In the genomic region with DNA sequence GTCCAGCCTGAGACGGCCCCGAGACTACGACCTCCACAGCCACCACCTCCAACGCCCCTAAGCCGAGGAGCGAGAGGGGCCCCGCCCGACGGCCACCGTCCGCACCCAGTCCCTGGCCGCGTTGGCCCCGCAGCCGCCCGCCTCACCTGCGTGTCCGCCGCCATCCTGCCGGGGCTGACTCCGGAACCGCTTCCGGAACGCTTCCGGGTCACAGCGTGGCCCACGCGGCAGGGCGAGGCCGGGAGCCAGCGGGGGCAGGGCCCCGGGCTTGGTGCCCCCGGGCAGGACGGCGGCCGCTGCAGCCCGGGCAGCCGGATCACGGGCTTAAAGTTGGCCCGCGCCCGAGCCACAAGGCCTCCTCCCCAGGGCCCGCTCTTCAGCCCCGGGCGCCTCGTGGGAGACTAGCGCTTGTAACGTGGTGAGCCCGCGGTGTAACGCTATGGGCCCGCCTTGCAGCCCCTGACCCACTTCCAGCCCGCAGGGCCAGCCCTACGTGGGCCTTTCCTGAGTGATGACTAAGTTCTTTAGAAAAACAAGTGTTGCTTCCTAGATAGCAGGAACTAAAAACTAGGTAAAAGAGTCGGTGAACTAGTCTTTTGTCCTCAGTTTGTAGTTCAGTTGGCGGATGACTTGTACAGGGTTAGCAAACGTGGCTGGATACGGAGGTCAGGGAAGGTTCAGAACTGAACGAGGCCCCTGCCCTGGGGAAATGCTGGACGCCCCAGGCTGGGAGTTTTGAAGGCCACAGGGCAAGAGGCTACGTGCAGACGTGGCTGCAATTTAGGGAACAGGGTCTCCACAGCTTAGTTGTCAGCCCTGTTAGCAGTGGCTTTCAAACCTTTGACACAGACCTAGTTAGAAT, we compare ENCODE assay signal across 8 cellular contexts. TPM values are rescaled to one million over a fixed set of nuclear protein-coding genes. Genes with fewer than 3 reads are reported as not detected.
DNase-seq lines count a peak whose midpoint lies in the region; ATAC-seq, FAIRE-seq and TF ChIP-seq lines count a peak whose summit lies in the region.

A gene with protein sequence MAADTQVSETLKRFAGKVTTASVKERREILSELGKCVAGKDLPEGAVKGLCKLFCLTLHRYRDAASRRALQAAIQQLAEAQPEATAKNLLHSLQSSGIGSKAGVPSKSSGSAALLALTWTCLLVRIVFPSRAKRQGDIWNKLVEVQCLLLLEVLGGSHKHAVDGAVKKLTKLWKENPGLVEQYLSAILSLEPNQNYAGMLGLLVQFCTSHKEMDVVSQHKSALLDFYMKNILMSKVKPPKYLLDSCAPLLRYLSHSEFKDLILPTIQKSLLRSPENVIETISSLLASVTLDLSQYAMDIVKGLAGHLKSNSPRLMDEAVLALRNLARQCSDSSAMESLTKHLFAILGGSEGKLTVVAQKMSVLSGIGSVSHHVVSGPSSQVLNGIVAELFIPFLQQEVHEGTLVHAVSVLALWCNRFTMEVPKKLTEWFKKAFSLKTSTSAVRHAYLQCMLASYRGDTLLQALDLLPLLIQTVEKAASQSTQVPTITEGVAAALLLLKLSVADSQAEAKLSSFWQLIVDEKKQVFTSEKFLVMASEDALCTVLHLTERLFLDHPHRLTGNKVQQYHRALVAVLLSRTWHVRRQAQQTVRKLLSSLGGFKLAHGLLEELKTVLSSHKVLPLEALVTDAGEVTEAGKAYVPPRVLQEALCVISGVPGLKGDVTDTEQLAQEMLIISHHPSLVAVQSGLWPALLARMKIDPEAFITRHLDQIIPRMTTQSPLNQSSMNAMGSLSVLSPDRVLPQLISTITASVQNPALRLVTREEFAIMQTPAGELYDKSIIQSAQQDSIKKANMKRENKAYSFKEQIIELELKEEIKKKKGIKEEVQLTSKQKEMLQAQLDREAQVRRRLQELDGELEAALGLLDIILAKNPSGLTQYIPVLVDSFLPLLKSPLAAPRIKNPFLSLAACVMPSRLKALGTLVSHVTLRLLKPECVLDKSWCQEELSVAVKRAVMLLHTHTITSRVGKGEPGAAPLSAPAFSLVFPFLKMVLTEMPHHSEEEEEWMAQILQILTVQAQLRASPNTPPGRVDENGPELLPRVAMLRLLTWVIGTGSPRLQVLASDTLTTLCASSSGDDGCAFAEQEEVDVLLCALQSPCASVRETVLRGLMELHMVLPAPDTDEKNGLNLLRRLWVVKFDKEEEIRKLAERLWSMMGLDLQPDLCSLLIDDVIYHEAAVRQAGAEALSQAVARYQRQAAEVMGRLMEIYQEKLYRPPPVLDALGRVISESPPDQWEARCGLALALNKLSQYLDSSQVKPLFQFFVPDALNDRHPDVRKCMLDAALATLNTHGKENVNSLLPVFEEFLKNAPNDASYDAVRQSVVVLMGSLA (N-terminal part only) (minus strand): TSS at position 182 of the 862 bp plus-strand sequence. CDS start 18 bp downstream, at position 164.

- FAIRE-seq in D721Med (lab: Jason Lieb, UNC): no peak

- H3K27ac Mint-ChIP-seq in activated T-helper 17 cell treated with anti-CD3 and anti-CD28 coated beads, Interleukin-2, amount 50 U/mL, for 72 hours: peak within 1 kb of the TSS; percentile 98
- H3K27ac Mint-ChIP-seq in natural killer cell treated with Interleukin-12 subunit alpha and Interleukin-12 subunit beta and Interleukin-15 and Interleukin-18, amount 100 ng/mL, for 72 hours: peak within 1 kb of the TSS; percentile 92 to 94

- peak; percentile 68 for DNase-seq in D721Med (ENCODE audit: insufficient read length, low spot score)
- DNase-seq in HuH-7 (ENCODE audit: low spot score): peak; percentile 72
- DNase-seq in RKO (ENCODE audit: low spot score): peak; percentile 87
- DNase-seq in fibroblast of peridontal ligament (ENCODE audit: extremely low read depth): peak; percentile 67
- peak; percentile 91 for DNase-seq in natural killer cell treated with Interleukin-12 subunit alpha and Interleukin-12 subunit beta and Interleukin-15 and Interleukin-18, amount 100 ng/mL, for 72 hours (ENCODE audit: low spot score)
- peak; percentile 82 for DNase-seq in stimulated activated naive CD4-positive, alpha-beta T cell treated with Interleukin-2 at 50 U/mL for 16 hours (lab: John Stamatoyannopoulos, UW)

- H3K27me3 Mint-ChIP-seq in activated T-helper 17 cell treated with anti-CD3 and anti-CD28 coated beads, Interleukin-2, amount 50 U/mL, for 72 hours: no peaks in the 10 kb centered on the region
- H3K27me3 Mint-ChIP-seq in natural killer cell treated with Interleukin-12 subunit alpha and Interleukin-12 subunit beta and Interleukin-15 and Interleukin-18, amount 100 ng/mL, for 72 hours: no peaks in the 10 kb centered on the region

- peak within 1 kb of the TSS; percentile 89 for H3K4me3 Mint-ChIP-seq in activated T-helper 17 cell treated with anti-CD3 and anti-CD28 coated beads, Interleukin-2, amount 50 U/mL, for 72 hours
- peak within 1 kb of the TSS; percentile 91 for H3K4me3 Mint-ChIP-seq in natural killer cell treated with Interleukin-12 subunit alpha and Interleukin-12 subunit beta and Interleukin-15 and Interleukin-18, amount 100 ng/mL, for 72 hours

- peaks cover 84% of the 10 kb centered on the region for H3K36me3 Mint-ChIP-seq in activated T-helper 17 cell treated with anti-CD3 and anti-CD28 coated beads, Interleukin-2, amount 50 U/mL, for 72 hours (ENCODE audit: low read depth)
- peaks cover 14% of the 10 kb centered on the region for H3K36me3 Mint-ChIP-seq in natural killer cell treated with Interleukin-12 subunit alpha and Interleukin-12 subunit beta and Interleukin-15 and Interleukin-18, amount 100 ng/mL, for 72 hours

- no peaks in the 10 kb centered on the region for H3K9me3 Mint-ChIP-seq in activated T-helper 17 cell treated with anti-CD3 and anti-CD28 coated beads, Interleukin-2, amount 50 U/mL, for 72 hours
- no peaks in the 10 kb centered on the region for H3K9me3 Mint-ChIP-seq in natural killer cell treated with Interleukin-12 subunit alpha and Interleukin-12 subunit beta and Interleukin-15 and Interleukin-18, amount 100 ng/mL, for 72 hours

- ATAC-seq in GM21381 (IDR thresholded peaks at IDR 0.05; ENCODE audit: unreplicated experiment): peak; percentile 77
- peak; percentile 93 for ATAC-seq in activated T-helper 17 cell treated with anti-CD3 and anti-CD28 coated beads, Interleukin-2, amount 50 U/mL, for 72 hours (replicated peaks)
- peak; percentile 92 to 94 for ATAC-seq in natural killer cell treated with Interleukin-12 subunit alpha and Interleukin-12 subunit beta and Interleukin-15 and Interleukin-18, amount 100 ng/mL, for 72 hours

- no peak for TF ChIP-seq CTCF in D721Med (IDR thresholded peaks at IDR 0.05; ENCODE audit: insufficient read depth, missing control alignments)

- H3K4me1 Mint-ChIP-seq in activated T-helper 17 cell treated with anti-CD3 and anti-CD28 coated beads, Interleukin-2, amount 50 U/mL, for 72 hours: peaks cover 20% of the 10 kb centered on the region
- peaks cover 35% of the 10 kb centered on the region in 2 donors for H3K4me1 Mint-ChIP-seq in natural killer cell treated with Interleukin-12 subunit alpha and Interleukin-12 subunit beta and Interleukin-15 and Interleukin-18, amount 100 ng/mL, for 72 hours (ENCODE audit: low read depth in 2 of 2)

RNA-seq across cellular contexts. Expression of the gene that starts here (rescaled TPM):
- total RNA-seq in activated T-helper 17 cell treated with anti-CD3 and anti-CD28 coated beads, Interleukin-2, amount 50 U/mL, for 72 hours: 100 to 1,000 TPM in 1 of 2 donors, 10 to 100 TPM in 1; 94.4 to 177 TPM
- 100 to 1,000 TPM; 126 to 311 TPM for total RNA-seq in natural killer cell treated with Interleukin-12 subunit alpha and Interleukin-12 subunit beta and Interleukin-15 and Interleukin-18, amount 100 ng/mL, for 72 hours

Comparison
In these comparisons a context has a peak if more than half of its experiments do, and no peak if none do; other contexts are left out.
1. Peak in every context shown above with its lines: DNase-seq and ATAC-seq.